23 cellular contexts compared by ENCODE assay signal in the genomic region with DNA sequence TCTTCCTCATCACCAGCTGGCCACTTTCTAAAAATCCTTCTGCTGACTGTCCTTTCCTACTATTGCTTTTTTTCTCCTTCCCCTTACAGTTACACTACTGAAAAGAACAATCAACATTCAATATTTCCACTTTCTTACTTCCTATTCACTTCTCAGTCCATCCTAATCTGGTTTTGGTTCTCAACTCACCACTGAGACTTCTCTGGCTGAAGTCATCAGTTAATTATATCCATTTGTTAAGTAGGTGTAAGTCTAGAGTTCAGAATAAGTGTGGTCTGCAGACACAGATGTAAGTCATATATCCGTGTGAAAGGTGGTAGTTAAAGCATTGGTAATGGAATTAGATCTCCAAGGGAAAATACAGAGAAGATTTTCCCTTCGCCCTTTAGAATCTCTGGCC. TPM values are rescaled to one million over a fixed set of nuclear protein-coding genes. Genes with fewer than 3 reads are reported as not detected.
"Had no signal": no experiment of that assay in that cellular context is flagged by ENCODE, and none has a peak within 500 bp of the region (broad histone marks: within the 10 kb centered on the region; RNA-seq: fewer than 3 reads in every experiment).

No MANE protein-coding gene starts in this region.

- H3K9ac ChIP-seq: parathyroid adenoma had no signal

- ATAC-seq: activated CD4-positive, alpha-beta T cell treated with anti-CD3 and anti-CD28 coated beads for 36 hours; natural killer cell treated with Interleukin-12 subunit alpha and Interleukin-12 subunit beta and Interleukin-15 and Interleukin-18, amount 100 ng/mL, for 72 hours; WTC11 had no signal

- H3K27ac ChIP-seq: colonic mucosa, epithelial cell of prostate, hepatocyte, lower lobe of right lung, parathyroid adenoma, tibial artery had no signal

- H3K79me2 ChIP-seq: hepatocyte, parathyroid adenoma had no signal

- H3K27me3 ChIP-seq: colonic mucosa, hepatocyte, tibial artery had no signal

- H2AFZ ChIP-seq: hepatocyte, parathyroid adenoma had no signal

- H3K9me3 ChIP-seq: colonic mucosa, lower lobe of right lung, tibial artery had no signal

- DNase-seq: activated CD4-positive, alpha-beta memory T cell treated with anti-CD3 and anti-CD28 coated beads for 36 hours; activated CD4-positive, alpha-beta T cell treated with anti-CD3 and anti-CD28 coated beads for 36 hours; activated naive CD8-positive, alpha-beta T cell treated with anti-CD3 and anti-CD28 coated beads, Interleukin-2, amount 10 ng/mL, durations not matched to agents 7 days and 5 days; activated T-cell treated with anti-CD3 and anti-CD28 coated beads for 4 hours; anterior cingulate cortex; colonic mucosa; endodermal cell; foreskin fibroblast; left cardiac atrium; lower lobe of right lung; stimulated activated CD4-positive, alpha-beta T cell treated with anti-CD3 and anti-CD28 coated beads, Interleukin-12 subunit alpha, Interleukin-12 subunit beta, amount 100 ng/mL, for 4 hours; stimulated activated CD4-positive, alpha-beta T cell treated with anti-CD3 and anti-CD28 coated beads, Interleukin-1b, Interleukin-23, amount 100 ng/mL, for 48 hours; stimulated activated CD8-positive, alpha-beta memory T cell treated with anti-CD3 and anti-CD28 coated beads, Interleukin-4, amount 100 ng/mL, for 48 hours; stimulated activated naive CD4-positive, alpha-beta T cell treated with Interleukin-2 at 50 U/mL for 16 hours; substantia nigra; tibial artery had no signal

- H3K4me2 ChIP-seq: hepatocyte had no signal

- H3K4me1 ChIP-seq: colonic mucosa, parathyroid adenoma, tibial artery had no signal

- H3K4me3 ChIP-seq: colonic mucosa, hepatocyte, lower lobe of right lung, tibial artery had no signal

RNA-seq across cellular contexts. Expression of a gene that starts 36.2 kb away (rescaled TPM):
- total RNA-seq: activated CD4-positive, alpha-beta memory T cell treated with anti-CD3 and anti-CD28 coated beads for 36 hours; activated CD4-positive, alpha-beta T cell treated with anti-CD3 and anti-CD28 coated beads for 36 hours; activated naive CD8-positive, alpha-beta T cell treated with anti-CD3 and anti-CD28 coated beads, Interleukin-2, amount 10 ng/mL, durations not matched to agents 7 days and 5 days; activated T-helper 1 cell treated with anti-CD3 and anti-CD28 coated beads, Interleukin-12 subunit alpha, Interleukin-12 subunit beta, Interleukin-2, Interleukin-4 antibody, amounts not matched to agents 30 ng/mL and 10 ng/mL and 1 ng/mL, durations not matched to agents 14 hours and 24 hours and 36 hours; colonic mucosa; glomerular endothelial cell; hepatocyte; natural killer cell treated with Interleukin-12 subunit alpha and Interleukin-12 subunit beta and Interleukin-15 and Interleukin-18, amount 100 ng/mL, for 72 hours had no signal
